Comparison of ENCODE assay signal across 2 cellular contexts in the genomic region with DNA sequence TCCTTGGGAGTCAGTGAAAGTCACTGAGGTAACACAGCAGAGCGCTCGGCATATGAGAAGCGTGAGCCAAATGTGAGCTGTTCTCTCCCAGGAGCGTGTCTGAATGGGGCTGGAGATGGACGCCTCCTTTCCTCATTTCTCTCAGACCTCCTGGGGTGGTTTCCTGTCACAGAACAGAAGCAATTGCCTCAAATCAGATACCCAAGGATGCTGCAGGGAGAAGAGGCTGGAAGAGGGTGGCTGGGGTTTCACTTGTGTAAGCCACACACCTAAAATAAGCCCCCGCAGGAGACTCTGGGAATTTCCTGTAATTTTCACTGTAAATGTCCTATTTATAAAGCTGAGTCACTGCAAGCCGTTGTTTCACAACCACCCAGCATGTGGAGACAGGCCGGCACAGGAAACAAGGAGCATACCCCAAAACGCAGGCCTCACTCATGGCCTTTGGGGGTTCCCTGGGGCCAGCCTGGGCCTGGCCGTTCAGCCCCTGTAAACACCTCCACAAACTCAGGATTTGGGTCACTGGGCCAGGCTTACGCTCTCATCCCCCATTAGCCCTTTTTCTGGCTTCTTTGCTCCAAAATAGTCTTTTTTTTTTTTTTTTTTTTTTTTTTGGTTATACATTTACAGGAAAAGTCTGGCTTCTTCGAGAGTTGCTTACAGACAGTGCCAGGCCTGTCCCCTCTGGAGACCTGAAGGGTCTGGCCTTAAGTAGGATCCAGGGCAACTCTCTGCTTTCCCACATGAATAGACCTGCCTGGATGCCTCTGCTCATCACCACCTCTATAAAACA.
TF ChIP-seq lines count a peak whose summit lies in the region.

No MANE protein-coding gene starts in this region.

TF ChIP-seq in A549, 52 proteins besides CTCF, POLR2A, EP300 and RAD21 (continues in another document):
- TF ChIP-seq FOSB (CRISPR knock-in tag; IDR thresholded peaks at IDR 0.05) (peak; percentile 26; the same call in 1 of the 2 replicates), MAZ (IDR thresholded peaks at IDR 0.05; ENCODE audit: borderline replicate concordance, low read depth, low read length) (no peak), RFX5 (IDR thresholded peaks at IDR 0.05) (0 out of 2 replicates have a peak, but pooled peaks have one; percentile 21), SREBF2 (IDR thresholded peaks at IDR 0.05) (no peak), BHLHE40 (IDR thresholded peaks at IDR 0.05; ENCODE audit: low read depth, low read length) (no peak), SMC3 (IDR thresholded peaks at IDR 0.05) (peak; percentile 43; the same call in 2 of the 3 replicates), NPAS2 (CRISPR knock-in tag; IDR thresholded peaks at IDR 0.05; ENCODE audit: borderline replicate concordance) (no peak), CEBPB (IDR thresholded peaks at IDR 0.05) (peak; percentile 90 to 96), NR3C1 (IDR thresholded peaks at IDR 0.05) (no peak), ZC3H11A (IDR thresholded peaks at IDR 0.05) (no peak), CHD2 (IDR thresholded peaks at IDR 0.05; ENCODE audit: low read length, partially characterized antibody) (no peak), JUNB (IDR thresholded peaks at IDR 0.05) (no peak), FOXS1 (CRISPR knock-in tag; IDR thresholded peaks at IDR 0.05) (peak; percentile 62; the same call in 1 of the 2 replicates), FOSL2 (IDR thresholded peaks at IDR 0.05) (peak; percentile 73), FOSL2 (CRISPR knock-in tag; IDR thresholded peaks at IDR 0.05) (peak; percentile 91), HOXB13 (CRISPR knock-in tag; IDR thresholded peaks at IDR 0.05; ENCODE audit: low read depth) (peak; percentile 89; the same call in 1 of the 2 replicates), TFCP2L1 (CRISPR knock-in tag; IDR thresholded peaks at IDR 0.05) (0 out of 2 replicates have a peak, but pooled peaks have one; percentile 66), EHF (CRISPR knock-in tag; IDR thresholded peaks at IDR 0.05) (peak; percentile 66; the same call in 1 of the 2 replicates), RCOR1 (IDR thresholded peaks at IDR 0.05; ENCODE audit: low read depth, low read length) (no peak), ZFP36 (IDR thresholded peaks at IDR 0.05; ENCODE audit: borderline replicate concordance, partially characterized antibody) (no peak), JUN (IDR thresholded peaks at IDR 0.05) (peak in 1 of 2 experiments; percentile 65; a peak in 2 of 5 replicates), RARB (CRISPR knock-in tag; IDR thresholded peaks at IDR 0.05) (0 out of 2 replicates have a peak, but pooled peaks have one; percentile 35), MYC (IDR thresholded peaks at IDR 0.05; ENCODE audit: borderline replicate concordance, low read length) (peak; percentile 83), ESRRA (IDR thresholded peaks at IDR 0.05; ENCODE audit: borderline replicate concordance, low read length) (no peak), RNF2 (IDR thresholded peaks at IDR 0.05; ENCODE audit: borderline replicate concordance, low read depth) (no peak)
- TF ChIP-seq, protein P1, sequence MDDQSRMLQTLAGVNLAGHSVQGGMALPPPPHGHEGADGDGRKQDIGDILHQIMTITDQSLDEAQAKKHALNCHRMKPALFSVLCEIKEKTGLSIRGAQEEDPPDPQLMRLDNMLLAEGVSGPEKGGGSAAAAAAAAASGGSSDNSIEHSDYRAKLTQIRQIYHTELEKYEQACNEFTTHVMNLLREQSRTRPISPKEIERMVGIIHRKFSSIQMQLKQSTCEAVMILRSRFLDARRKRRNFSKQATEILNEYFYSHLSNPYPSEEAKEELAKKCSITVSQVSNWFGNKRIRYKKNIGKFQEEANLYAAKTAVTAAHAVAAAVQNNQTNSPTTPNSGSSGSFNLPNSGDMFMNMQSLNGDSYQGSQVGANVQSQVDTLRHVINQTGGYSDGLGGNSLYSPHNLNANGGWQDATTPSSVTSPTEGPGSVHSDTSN (IDR thresholded peaks at IDR 0.05): no peak
- TF ChIP-seq, protein P2, sequence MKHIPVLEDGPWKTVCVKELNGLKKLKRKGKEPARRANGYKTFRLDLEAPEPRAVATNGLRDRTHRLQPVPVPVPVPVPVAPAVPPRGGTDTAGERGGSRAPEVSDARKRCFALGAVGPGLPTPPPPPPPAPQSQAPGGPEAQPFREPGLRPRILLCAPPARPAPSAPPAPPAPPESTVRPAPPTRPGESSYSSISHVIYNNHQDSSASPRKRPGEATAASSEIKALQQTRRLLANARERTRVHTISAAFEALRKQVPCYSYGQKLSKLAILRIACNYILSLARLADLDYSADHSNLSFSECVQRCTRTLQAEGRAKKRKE (CRISPR knock-in tag; IDR thresholded peaks at IDR 0.05; ENCODE audit: low read depth): peak; percentile 97
- TF ChIP-seq, protein P3, sequence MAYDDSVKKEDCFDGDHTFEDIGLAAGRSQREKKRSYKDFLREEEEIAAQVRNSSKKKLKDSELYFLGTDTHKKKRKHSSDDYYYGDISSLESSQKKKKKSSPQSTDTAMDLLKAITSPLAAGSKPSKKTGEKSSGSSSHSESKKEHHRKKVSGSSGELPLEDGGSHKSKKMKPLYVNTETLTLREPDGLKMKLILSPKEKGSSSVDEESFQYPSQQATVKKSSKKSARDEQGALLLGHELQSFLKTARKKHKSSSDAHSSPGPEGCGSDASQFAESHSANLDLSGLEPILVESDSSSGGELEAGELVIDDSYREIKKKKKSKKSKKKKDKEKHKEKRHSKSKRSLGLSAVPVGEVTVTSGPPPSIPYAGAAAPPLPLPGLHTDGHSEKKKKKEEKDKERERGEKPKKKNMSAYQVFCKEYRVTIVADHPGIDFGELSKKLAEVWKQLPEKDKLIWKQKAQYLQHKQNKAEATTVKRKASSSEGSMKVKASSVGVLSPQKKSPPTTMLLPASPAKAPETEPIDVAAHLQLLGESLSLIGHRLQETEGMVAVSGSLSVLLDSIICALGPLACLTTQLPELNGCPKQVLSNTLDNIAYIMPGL (CRISPR knock-in tag; IDR thresholded peaks at IDR 0.05; ENCODE audit: borderline replicate concordance): 0 out of 2 replicates have a peak, but pooled peaks have one; percentile 56
- TF ChIP-seq, protein P4, sequence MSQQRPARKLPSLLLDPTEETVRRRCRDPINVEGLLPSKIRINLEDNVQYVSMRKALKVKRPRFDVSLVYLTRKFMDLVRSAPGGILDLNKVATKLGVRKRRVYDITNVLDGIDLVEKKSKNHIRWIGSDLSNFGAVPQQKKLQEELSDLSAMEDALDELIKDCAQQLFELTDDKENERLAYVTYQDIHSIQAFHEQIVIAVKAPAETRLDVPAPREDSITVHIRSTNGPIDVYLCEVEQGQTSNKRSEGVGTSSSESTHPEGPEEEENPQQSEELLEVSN (IDR thresholded peaks at IDR 0.05; ENCODE audit: borderline replicate concordance, low read depth): peak; percentile 68; the same call in 1 of the 2 replicates
- TF ChIP-seq, protein P5, sequence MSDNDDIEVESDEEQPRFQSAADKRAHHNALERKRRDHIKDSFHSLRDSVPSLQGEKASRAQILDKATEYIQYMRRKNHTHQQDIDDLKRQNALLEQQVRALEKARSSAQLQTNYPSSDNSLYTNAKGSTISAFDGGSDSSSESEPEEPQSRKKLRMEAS (IDR thresholded peaks at IDR 0.05): peak; percentile 94
- TF ChIP-seq, protein P6, sequence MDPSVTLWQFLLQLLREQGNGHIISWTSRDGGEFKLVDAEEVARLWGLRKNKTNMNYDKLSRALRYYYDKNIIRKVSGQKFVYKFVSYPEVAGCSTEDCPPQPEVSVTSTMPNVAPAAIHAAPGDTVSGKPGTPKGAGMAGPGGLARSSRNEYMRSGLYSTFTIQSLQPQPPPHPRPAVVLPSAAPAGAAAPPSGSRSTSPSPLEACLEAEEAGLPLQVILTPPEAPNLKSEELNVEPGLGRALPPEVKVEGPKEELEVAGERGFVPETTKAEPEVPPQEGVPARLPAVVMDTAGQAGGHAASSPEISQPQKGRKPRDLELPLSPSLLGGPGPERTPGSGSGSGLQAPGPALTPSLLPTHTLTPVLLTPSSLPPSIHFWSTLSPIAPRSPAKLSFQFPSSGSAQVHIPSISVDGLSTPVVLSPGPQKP (IDR thresholded peaks at IDR 0.05; ENCODE audit: low read depth, low read length): no peak

TF ChIP-seq in H1, 55 proteins besides CTCF, POLR2A, EP300 and RAD21:
- TF ChIP-seq TCF12 (IDR thresholded peaks at IDR 0.05; ENCODE audit: low read depth, low read length): no peak
- TF ChIP-seq FOSL1 (IDR thresholded peaks at IDR 0.05; ENCODE audit: insufficient read depth, low read depth, low read length): no peak
- TF ChIP-seq YY1 (IDR thresholded peaks at IDR 0.05; ENCODE audit: low read depth, low read length): no peak
- TF ChIP-seq CEBPB (IDR thresholded peaks at IDR 0.05; ENCODE audit: low read depth, low read length): peak; percentile 81
- no peak for TF ChIP-seq CBX8 (IDR thresholded peaks at IDR 0.05; ENCODE audit: borderline replicate concordance, low read depth, low read length)
- no peak for TF ChIP-seq RNF2 (IDR thresholded peaks at IDR 0.05; ENCODE audit: borderline replicate concordance, low read depth, low read length, missing control alignments, poor library complexity, severe bottlenecking)
- TF ChIP-seq NRF1 (IDR thresholded peaks at IDR 0.05; ENCODE audit: low read depth, low read length): no peak
- TF ChIP-seq NANOG (IDR thresholded peaks at IDR 0.05; ENCODE audit: insufficient read depth, low read depth, low read length, poor library complexity, severe bottlenecking): no peak
- no peak for TF ChIP-seq CREB1 (IDR thresholded peaks at IDR 0.05)
- TF ChIP-seq, protein P5 (IDR thresholded peaks at IDR 0.05): peak; percentile 22; the same call in 1 of the 2 replicates
- no peak for TF ChIP-seq SIX5 (IDR thresholded peaks at IDR 0.05; ENCODE audit: low read depth, low read length)
- no peak for TF ChIP-seq SAP30 (IDR thresholded peaks at IDR 0.05; ENCODE audit: insufficient read depth, insufficient replicate concordance, low read length)
- no peak for TF ChIP-seq CTBP2 (IDR thresholded peaks at IDR 0.05; ENCODE audit: borderline replicate concordance, insufficient read depth, insufficient read length, low read length)
- no peak for TF ChIP-seq RBBP5 (IDR thresholded peaks at IDR 0.05; ENCODE audit: borderline replicate concordance, low read depth, low read length)
- peak; percentile 74; the same call in 1 of the 2 replicates for TF ChIP-seq MAFK (IDR thresholded peaks at IDR 0.05; ENCODE audit: low read depth, low read length)
- no peak for TF ChIP-seq EGR1 (IDR thresholded peaks at IDR 0.05; ENCODE audit: borderline replicate concordance, low read depth, low read length)
- no peak for TF ChIP-seq GABPA (IDR thresholded peaks at IDR 0.05; ENCODE audit: borderline replicate concordance, insufficient read depth, low read length)
- TF ChIP-seq BACH1 (IDR thresholded peaks at IDR 0.05; ENCODE audit: low read length): peak; percentile 85
- no peak for TF ChIP-seq POU5F1 (IDR thresholded peaks at IDR 0.05; ENCODE audit: low read depth, low read length)
- TF ChIP-seq SP4 (IDR thresholded peaks at IDR 0.05; ENCODE audit: low read length): no peak
TF ChIP-seq in H1: peak in this region for 4.
